Comparison of ENCODE assay signal across 1 cellular context in genomic region chr1:44721521-44722361, GRCh38.
A peak's percentile ranks its signal among the peaks of the same experiment; 100 is the strongest.
TF ChIP-seq lines count a peak whose summit lies in the region.

No MANE protein-coding gene starts in this region.

TF ChIP-seq in K562, 482 proteins besides CTCF, POLR2A, EP300 and RAD21 (continued from another document and continues in another):
- TF ChIP-seq PRDM10 (IDR thresholded peaks at IDR 0.05; ENCODE audit: partially characterized antibody) (peak; percentile 88), ZNF551 (CRISPR knock-in tag; IDR thresholded peaks at IDR 0.05) (peak; percentile 99), ZNF75A (CRISPR knock-in tag; IDR thresholded peaks at IDR 0.05) (peak; percentile 87), ZBTB1 (CRISPR knock-in tag; IDR thresholded peaks at IDR 0.05; ENCODE audit: borderline replicate concordance, low read depth) (peak; percentile 93), IRF2 (CRISPR knock-in tag; IDR thresholded peaks at IDR 0.05) (peak; percentile 55; the same call in 1 of the 2 replicates), CEBPG (CRISPR knock-in tag; IDR thresholded peaks at IDR 0.05) (no peak; the same call in 1 of the 2 replicates), CEBPG (tag; conservative IDR thresholded peaks at IDR 0.05 in 1 of 2, IDR thresholded peaks at IDR 0.05 in 1 of 2) (peak in 1 of 2 experiments; percentile 36; a peak in 1 of 4 replicates), NFE2 (IDR thresholded peaks at IDR 0.05; ENCODE audit: low read depth) (peak; percentile 44; the same call in 1 of the 2 replicates), ZNF3 (CRISPR knock-in tag; IDR thresholded peaks at IDR 0.05) (peak; percentile 99), E2F3 (CRISPR knock-in tag; IDR thresholded peaks at IDR 0.05) (peak; percentile 90), EZH2 (IDR thresholded peaks at IDR 0.05; ENCODE audit: borderline replicate concordance, low read depth, low read length) (peak; percentile 96), ESRRA (IDR thresholded peaks at IDR 0.05; ENCODE audit: borderline replicate concordance, low read depth) (peak; percentile 67; the same call in 1 of the 2 replicates), ILK (tag; IDR thresholded peaks at IDR 0.05; ENCODE audit: borderline replicate concordance, low read depth) (peak; percentile 68; the same call in 1 of the 2 replicates), ZBTB34 (CRISPR knock-in tag; IDR thresholded peaks at IDR 0.05) (peak; percentile 67), CBX2 (IDR thresholded peaks at IDR 0.05; ENCODE audit: insufficient read depth, low read length, poor library complexity, severe bottlenecking) (no peak), ZNF740 (CRISPR knock-in tag; IDR thresholded peaks at IDR 0.05) (peak; percentile 88), ZNF740 (tag; IDR thresholded peaks at IDR 0.05) (peak in 1 of 2 experiments; percentile 68; a peak in 2 of 4 replicates), CCAR2 (IDR thresholded peaks at IDR 0.05; ENCODE audit: low read depth, low read length) (0 out of 2 replicates have a peak, but pooled peaks have one; percentile 34), GTF3C2 (IDR thresholded peaks at IDR 0.05; ENCODE audit: borderline replicate concordance, extremely low read depth, insufficient read length) (no peak), BCOR (IDR thresholded peaks at IDR 0.05) (peak; percentile 86), MIER1 (IDR thresholded peaks at IDR 0.05; ENCODE audit: low read depth) (no peak), NR3C1 (CRISPR knock-in tag; IDR thresholded peaks at IDR 0.05) (peak; percentile 87), KLF6 (CRISPR knock-in tag; IDR thresholded peaks at IDR 0.05; ENCODE audit: borderline replicate concordance) (peak; percentile 86), KLF13 (tag; IDR thresholded peaks at IDR 0.05; ENCODE audit: borderline replicate concordance, low read depth) (peak; percentile 94), ZNF764 (CRISPR knock-in tag; IDR thresholded peaks at IDR 0.05; ENCODE audit: low read depth) (peak; percentile 92), IRF1 (CRISPR knock-in tag; IDR thresholded peaks at IDR 0.05; ENCODE audit: borderline replicate concordance) (peak; percentile 96), ZNF655 (CRISPR knock-in tag; IDR thresholded peaks at IDR 0.05) (peak; percentile 99), CHAMP1 (IDR thresholded peaks at IDR 0.05) (peak; percentile 82), SMARCC2 (IDR thresholded peaks at IDR 0.05; ENCODE audit: low read depth) (no peak; the same call in 1 of the 2 replicates), BRCA1 (IDR thresholded peaks at IDR 0.05) (no peak), BRCA1 (CRISPR knock-in tag; IDR thresholded peaks at IDR 0.05) (no peak), PCBP2 (IDR thresholded peaks at IDR 0.05; ENCODE audit: low read depth, low read length, poor library complexity, severe bottlenecking) (peak; percentile 99), THAP7 (CRISPR knock-in tag; IDR thresholded peaks at IDR 0.05) (peak; percentile 98), CTCFL (IDR thresholded peaks at IDR 0.05; ENCODE audit: borderline replicate concordance, insufficient read depth, low read depth, low read length, poor library complexity, severe bottlenecking) (peak; percentile 24), ZNF780A (CRISPR knock-in tag; IDR thresholded peaks at IDR 0.05) (peak; percentile 100), SAP30 (IDR thresholded peaks at IDR 0.05; ENCODE audit: borderline replicate concordance, insufficient read depth, low read depth, low read length, poor library complexity, severe bottlenecking) (no peak), ZKSCAN1 (IDR thresholded peaks at IDR 0.05; ENCODE audit: low read depth, low read length) (peak; percentile 85), E2F4 (CRISPR knock-in tag; IDR thresholded peaks at IDR 0.05; ENCODE audit: low read depth) (peak; percentile 81; the same call in 1 of the 2 replicates), NCOA1 (IDR thresholded peaks at IDR 0.05; ENCODE audit: low read depth) (peak; percentile 88), NCOA2 (IDR thresholded peaks at IDR 0.05; ENCODE audit: partially characterized antibody in 2 of 2) (no peak), ZNF395 (CRISPR knock-in tag; IDR thresholded peaks at IDR 0.05) (peak; percentile 98)
